Comparison of ENCODE assay signal across 8 cellular contexts in the genomic region with DNA sequence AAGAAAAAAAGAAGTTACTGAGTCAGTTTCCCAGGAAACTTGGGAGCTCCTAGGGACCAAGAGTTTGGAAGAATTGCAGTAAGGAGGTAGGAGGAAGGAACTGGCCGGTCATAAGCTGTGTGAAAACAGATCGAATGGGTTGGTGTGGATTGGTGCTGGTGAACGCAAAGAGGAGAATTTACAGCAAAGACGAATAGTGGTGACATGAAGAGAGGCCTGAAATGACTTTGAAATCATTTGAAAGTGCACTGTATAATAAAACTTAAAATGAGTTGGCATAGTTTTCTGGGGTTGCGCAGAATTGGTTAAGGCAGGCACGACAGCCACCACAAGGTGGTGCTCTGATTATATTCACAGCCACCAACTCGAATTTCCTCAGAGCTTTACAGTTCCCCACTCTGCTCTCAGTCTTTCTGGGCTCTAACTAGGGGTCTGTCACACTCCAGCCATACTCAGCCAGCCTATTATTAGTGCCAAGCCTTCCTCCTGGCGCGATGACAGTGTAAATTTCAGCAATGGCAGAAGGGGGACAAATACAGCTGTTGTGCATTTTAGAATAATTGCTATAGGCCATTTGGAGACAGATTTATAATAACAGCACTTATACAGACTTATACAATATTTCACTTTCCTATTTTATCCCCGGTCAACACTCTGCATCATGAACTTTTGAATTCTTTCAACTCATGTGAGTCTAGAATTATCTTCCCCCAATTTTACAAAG. TPM values are rescaled to one million over a fixed set of nuclear protein-coding genes. Genes with fewer than 3 reads are reported as not detected.
DNase-seq lines count a peak whose midpoint lies in the region; ATAC-seq and TF ChIP-seq lines count a peak whose summit lies in the region.

No MANE protein-coding gene starts in this region.

- no peak overlapping the region for H3K4me3 ChIP-seq in HL-60 (replicated peaks; ENCODE audit: insufficient read depth, low read length)

- DNase-seq in DMS 273 (lab: John Stamatoyannopoulos, UW; ENCODE audit: unreplicated experiment) (peak; percentile 55), DMS 273 treated with DMSO at 0.1 percent for 48 hours (lab: John Stamatoyannopoulos, UW) (no peak), HL-60 (ENCODE audit: low read depth in 1 of 2, low spot score in 1 of 2) (peak in 1 of 2 experiments; percentile 23), RWPE1 (ENCODE audit: low spot score) (peak; percentile 31), MCF 10A (ENCODE audit: unreplicated experiment) (peak; percentile 42), kidney glomerular epithelial cell (lab: John Stamatoyannopoulos, UW) (peak; percentile 9), NCI-H446 treated with DMSO at 0.1 percent for 48 hours (lab: John Stamatoyannopoulos, UW) (no peak)
- DNase-seq in stimulated activated naive B cell treated with anti-CD40 and anti-IgM and Interleukin-4, amounts not matched to agents 10 μg/mL and 1 μg/mL and 100 μg/mL, for 72 hours, result peak; percentile 27

- ATAC-seq in stimulated activated naive B cell treated with anti-CD40 and anti-IgM and Interleukin-4, amounts not matched to agents 10 μg/mL and 1 μg/mL and 100 μg/mL, for 72 hours (replicated peaks), result peak; percentile 86 to 93

- H3K27me3 Mint-ChIP-seq in MCF 10A (ENCODE audit: insufficient read depth, unreplicated experiment), result peaks cover 8% of the 10 kb centered on the region
- H3K27me3 Mint-ChIP-seq in stimulated activated naive B cell treated with anti-CD40 and anti-IgM and Interleukin-4, amounts not matched to agents 10 μg/mL and 1 μg/mL and 100 μg/mL, for 72 hours, result peaks cover 0 to 10% of the 10 kb centered on the region in 2 donors

- POLR2A ChIA-PET in RWPE1 (lab: Yijun Ruan, JAX; ENCODE audit: low non-redundant PET), result no interaction called here
- POLR2A ChIA-PET in MCF 10A (lab: Yijun Ruan, JAX), result interaction anchor here (0.7 to 2.3 kb wide), 7 partner anchors 9 to 387 kb away, joined by 3 to 7 read pairs (median 4); a partner anchor contains a TSS

- peaks cover 6% of the 10 kb centered on the region for H3K36me3 Mint-ChIP-seq in MCF 10A (ENCODE audit: insufficient read depth, unreplicated experiment)
- no peaks in the 10 kb centered on the region for H3K36me3 Mint-ChIP-seq in stimulated activated naive B cell treated with anti-CD40 and anti-IgM and Interleukin-4, amounts not matched to agents 10 μg/mL and 1 μg/mL and 100 μg/mL, for 72 hours

- H3K27ac ChIP-seq in HL-60 (replicated peaks), result no peak overlapping the region
- no peak overlapping the region for H3K27ac ChIP-seq in RWPE1

- BruUV-seq in MCF 10A (replicated peaks; lab: Mats Ljungman, UMichigan), result no TSS peak

- H3K9me3 Mint-ChIP-seq in MCF 10A (ENCODE audit: unreplicated experiment), result no peaks in the 10 kb centered on the region
- H3K9me3 Mint-ChIP-seq in stimulated activated naive B cell treated with anti-CD40 and anti-IgM and Interleukin-4, amounts not matched to agents 10 μg/mL and 1 μg/mL and 100 μg/mL, for 72 hours, result peaks cover 0 to 2% of the 10 kb centered on the region in 2 donors

- intact Hi-C loops in MCF 10A (cut with micrococcal nuclease), result loop anchor here (2.0 to 5.0 kb wide), 2 partner anchors 96 to 364 kb away; no protein-coding TSS in a partner anchor

- CTCF ChIA-PET in RWPE1 (lab: Yijun Ruan, JAX), result interaction anchor here (0.5 to 3.3 kb wide), 22 partner anchors 9 to 1628 kb away, joined by 3 to 60 read pairs (median 3); a partner anchor contains a TSS
- CTCF ChIA-PET in MCF 10A (lab: Yijun Ruan, JAX), result interaction anchor here (0.5 to 3.6 kb wide), 39 partner anchors 9 to 1087 kb away, joined by 3 to 53 read pairs (median 5); a partner anchor contains a TSS

- H3K27ac Mint-ChIP-seq in MCF 10A (ENCODE audit: low read depth, unreplicated experiment), result no peak overlapping the region
- no peak overlapping the region for H3K27ac Mint-ChIP-seq in stimulated activated naive B cell treated with anti-CD40 and anti-IgM and Interleukin-4, amounts not matched to agents 10 μg/mL and 1 μg/mL and 100 μg/mL, for 72 hours

- no peaks in the 10 kb centered on the region for H3K4me1 Mint-ChIP-seq in MCF 10A (ENCODE audit: insufficient read depth, unreplicated experiment)
- peaks cover 17 to 35% of the 10 kb centered on the region in 2 donors for H3K4me1 Mint-ChIP-seq in stimulated activated naive B cell treated with anti-CD40 and anti-IgM and Interleukin-4, amounts not matched to agents 10 μg/mL and 1 μg/mL and 100 μg/mL, for 72 hours

- no peak overlapping the region for H3K4me3 Mint-ChIP-seq in MCF 10A (ENCODE audit: unreplicated experiment)
- H3K4me3 Mint-ChIP-seq in stimulated activated naive B cell treated with anti-CD40 and anti-IgM and Interleukin-4, amounts not matched to agents 10 μg/mL and 1 μg/mL and 100 μg/mL, for 72 hours, result no peak overlapping the region

- TF ChIP-seq CTCF in HL-60 (IDR thresholded peaks at IDR 0.05; ENCODE audit: insufficient read depth, low read length) (peak; percentile 88), RWPE1 (conservative IDR thresholded peaks at IDR 0.05; ENCODE audit: low read depth) (peak; percentile 83), MCF 10A (IDR thresholded peaks at IDR 0.05; ENCODE audit: unreplicated experiment) (peak; percentile 68)

- no peaks in the 10 kb centered on the region for H3K27me3 ChIP-seq in HL-60 (ENCODE audit: insufficient read depth, poor library complexity, severe bottlenecking)

RNA-seq across cellular contexts. Expression of a gene that starts 8.3 kb away (rescaled TPM):
- total RNA-seq in MCF 10A (2022), result not detected in 2 replicates

RNA-seq across cellular contexts. Expression of a gene that starts 20.9 kb away (rescaled TPM):
- 15.8 and 17.2 TPM in 2 replicates for total RNA-seq in MCF 10A (2022)

Comparison
In these comparisons a context has a peak if more than half of its experiments do, and no peak if none do; other contexts are left out.
1. DNase-seq: peak in DMS 273 (single experiment), RWPE1 (single experiment), MCF 10A (single experiment), kidney glomerular epithelial cell (single experiment) and stimulated activated naive B cell treated with anti-CD40 and anti-IgM and Interleukin-4, amounts not matched to agents 10 μg/mL and 1 μg/mL and 100 μg/mL, for 72 hours (single experiment); none in DMS 273 treated with DMSO at 0.1 percent for 48 hours (single experiment) and NCI-H446 treated with DMSO at 0.1 percent for 48 hours (single experiment).
2. Peak in every context shown above with its lines, with median percentiles within 50 percentile points of each other: CTCF ChIP-seq.